12 cellular contexts compared by ENCODE assay signal in the genomic region with DNA sequence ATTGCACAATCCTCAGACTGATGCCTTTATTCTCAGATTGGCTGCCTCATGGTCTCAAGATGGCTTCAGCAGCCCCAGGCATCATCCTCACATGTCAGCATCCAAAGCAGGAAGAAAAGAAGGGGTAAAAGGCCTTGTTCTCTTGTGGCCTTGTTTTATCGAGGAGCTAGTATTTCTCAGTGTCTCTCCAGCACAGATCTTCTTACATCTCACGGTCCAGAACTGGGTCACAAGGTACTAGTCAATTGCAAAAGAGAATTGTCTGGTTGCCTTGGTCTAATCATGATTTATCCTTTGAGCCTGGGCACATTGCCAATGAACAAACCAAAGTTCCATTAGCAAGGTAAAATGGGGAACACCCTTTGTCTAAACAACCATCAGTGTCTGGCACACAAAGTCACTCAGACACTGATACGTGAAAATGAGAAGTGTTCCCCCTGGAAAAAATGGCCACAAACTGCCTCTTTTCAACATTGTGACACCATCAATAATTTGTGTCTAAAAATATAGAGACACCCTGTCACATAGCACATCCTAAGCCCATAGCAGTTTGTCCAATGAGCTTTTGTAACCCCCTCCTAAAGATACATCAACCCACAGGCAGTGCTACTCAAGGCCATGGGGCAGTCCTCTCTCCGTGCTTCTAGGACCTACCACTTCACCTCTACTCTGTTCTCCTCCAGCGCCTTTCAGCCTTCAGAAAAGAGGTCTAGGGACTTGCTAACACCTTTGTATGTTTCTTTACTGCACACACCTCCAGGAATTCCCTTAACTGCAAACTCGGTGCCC.
DNase-seq lines count a peak whose midpoint lies in the region; TF ChIP-seq lines count a peak whose summit lies in the region.
"Had no signal": no experiment of that assay in that cellular context is flagged by ENCODE, and none has a peak within 500 bp of the region (broad histone marks: within the 10 kb centered on the region; RNA-seq: fewer than 3 reads in every experiment).

No MANE protein-coding gene starts in this region.

- H3K4me3 Mint-ChIP-seq in endodermal cell, result no peak overlapping the region
- H3K4me3 Mint-ChIP-seq: nephron progenitor cell had no signal

- no peaks in the 10 kb centered on the region for H3K36me3 ChIP-seq in endodermal cell (ENCODE audit: control insufficient read depth, insufficient read depth, low read length)

- peaks cover 6% of the 10 kb centered on the region for H3K4me1 Mint-ChIP-seq in endodermal cell

- no peaks in the 10 kb centered on the region for H3K27me3 Mint-ChIP-seq in endodermal cell (ENCODE audit: insufficient read depth)

- no peak for TF ChIP-seq CTCF in VCaP (conservative IDR thresholded peaks at IDR 0.05)
- no peak for TF ChIP-seq CTCF in GM10266 (IDR thresholded peaks at IDR 0.05; ENCODE audit: control insufficient read depth, insufficient read depth, low read depth, missing control alignments)
- TF ChIP-seq CTCF in endodermal cell (conservative IDR thresholded peaks at IDR 0.05), result no peak

- no peaks in the 10 kb centered on the region for H3K4me1 ChIP-seq in endodermal cell (ENCODE audit: control insufficient read depth, insufficient read depth, low read length)

- DNase-seq in SKM-1 treated with dmso at 0.1 percent for 144 hours (lab: John Stamatoyannopoulos, UW; ENCODE audit: unreplicated experiment) (peak; percentile 61), SKM-1 (lab: John Stamatoyannopoulos, UW; ENCODE audit: unreplicated experiment) (no peak), NCI-H128 (lab: John Stamatoyannopoulos, UW; ENCODE audit: unreplicated experiment) (peak; percentile 63), renal cortical epithelial cell (ENCODE audit: low read depth) (peak; percentile 7), GM10266 (ENCODE audit: extremely low spot score) (no peak), endodermal cell (no peak), AG08396 (ENCODE audit: low spot score) (no peak)
- DNase-seq: cerebellar nuclear complex; nephron progenitor cell; stimulated activated CD4-positive, alpha-beta T cell treated with anti-CD3 and anti-CD28 coated beads, Interleukin-2, amount 100 ng/mL, for 48 hours had no signal

- H3K27ac Mint-ChIP-seq in endodermal cell, result no peak overlapping the region
- H3K27ac Mint-ChIP-seq: nephron progenitor cell had no signal

- H3K9ac ChIP-seq in endodermal cell (ENCODE audit: extremely low read depth, low read length, poor library complexity, severe bottlenecking), result no peak overlapping the region

- WGBS in endodermal cell (ENCODE audit: insufficient coverage in 1 of 2, insufficient read length in 1 of 2), 2 experiments, result 90% methylated on average over 6 of the region's 6 CpGs; no CpG with 5 or more reads in 1 of the 2 experiments

- H3K27ac ChIP-seq in VCaP, result peak overlapping the region; percentile 78
- no peak overlapping the region for H3K27ac ChIP-seq in endodermal cell (ENCODE audit: low read depth, low read length)
- H3K27ac ChIP-seq: RWPE1 had no signal

- no peaks in the 10 kb centered on the region for H3K9me3 ChIP-seq in endodermal cell (ENCODE audit: control insufficient read depth, low read length)

- H3K4me3 ChIP-seq in endodermal cell (ENCODE audit: low read length), result no peak overlapping the region

- H3K36me3 Mint-ChIP-seq in endodermal cell (ENCODE audit: low read depth), result no peaks in the 10 kb centered on the region

- peaks cover 39% of the 10 kb centered on the region for H3K9me3 Mint-ChIP-seq in endodermal cell

- no peaks in the 10 kb centered on the region for H3K27me3 ChIP-seq in endodermal cell (ENCODE audit: control insufficient read depth, insufficient read depth, low read length, poor library complexity, severe bottlenecking)

Comparison
In these comparisons a context has a peak if more than half of its experiments do, and no peak if none do; other contexts are left out.
1. DNase-seq: peak in SKM-1 treated with dmso at 0.1 percent for 144 hours (single experiment), NCI-H128 (single experiment) and renal cortical epithelial cell (single experiment); none in SKM-1 (single experiment), GM10266 (single experiment), endodermal cell (single experiment) and AG08396 (single experiment).